Comparison of ENCODE assay signal across 8 cellular contexts in the genomic region with DNA sequence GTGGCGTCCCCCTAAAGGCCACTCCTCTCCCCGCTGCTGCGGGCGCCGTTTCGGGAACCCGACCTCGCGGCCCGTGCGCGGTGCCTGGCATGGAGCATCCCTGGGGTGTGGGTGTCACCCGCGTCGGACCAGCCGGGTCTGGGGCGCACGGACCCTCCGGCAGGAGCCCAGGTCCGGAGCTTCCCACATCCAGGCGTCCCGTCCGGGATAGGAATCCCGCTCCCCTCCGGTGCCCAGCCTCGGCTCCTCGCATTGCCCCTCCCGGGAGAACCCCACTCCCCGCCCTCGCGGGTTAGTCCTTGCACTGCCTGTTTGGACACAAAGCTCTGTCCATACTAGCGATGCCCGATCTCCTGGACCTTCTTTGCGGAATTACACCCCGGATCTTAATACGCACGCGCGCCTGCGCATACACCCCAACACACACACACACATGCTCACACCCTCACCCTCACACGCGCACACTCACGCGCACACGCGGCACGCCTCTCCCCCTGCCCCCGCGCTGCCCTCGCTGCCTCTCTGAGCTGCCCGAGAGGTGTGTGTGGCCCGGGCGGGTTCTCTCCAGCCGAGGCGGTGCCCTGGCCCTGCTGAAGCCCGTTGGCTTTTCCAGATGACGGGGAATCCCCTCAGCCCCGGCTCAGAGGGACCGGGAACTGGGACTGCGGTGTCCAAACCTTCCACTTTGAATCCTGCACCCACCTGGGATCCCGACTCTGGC. TPM values are rescaled to one million over a fixed set of nuclear protein-coding genes. Genes with fewer than 3 reads are reported as not detected.
DNase-seq lines count a peak whose midpoint lies in the region; ATAC-seq and TF ChIP-seq lines count a peak whose summit lies in the region.

No MANE protein-coding gene starts in this region.

- H3K4me1 ChIP-seq in DND-41 (ENCODE audit: insufficient read depth, low read length): peaks cover 18% of the 10 kb centered on the region
- peaks cover 54% of the 10 kb centered on the region for H3K4me1 ChIP-seq in Karpas-422 (ENCODE audit: low read length)
- no peaks in the 10 kb centered on the region for H3K4me1 ChIP-seq in breast epithelium
- peaks cover 5% of the 10 kb centered on the region for H3K4me1 ChIP-seq in iPS-20b (ENCODE audit: insufficient read depth, low read length)
- H3K4me1 ChIP-seq in skeletal muscle satellite cell (ENCODE audit: control insufficient read depth, insufficient read depth, low read length): peaks cover 4% of the 10 kb centered on the region

- H3K36me3 ChIP-seq in DND-41 (ENCODE audit: insufficient read depth, low read length) (no peaks in the 10 kb centered on the region), Karpas-422 (ENCODE audit: insufficient read depth, low read length) (no peaks in the 10 kb centered on the region), breast epithelium (no peaks in the 10 kb centered on the region), iPS-20b (ENCODE audit: insufficient read depth, low read depth, low read length) (no peaks in the 10 kb centered on the region), skeletal muscle satellite cell (ENCODE audit: insufficient read depth, low read length) (no peaks in the 10 kb centered on the region)

- H3K9me2 ChIP-seq in Karpas-422 (replicated peaks; ENCODE audit: insufficient read depth, low read length): no peaks in the 10 kb centered on the region

- DNase-seq in DND-41 (no peak), Karpas-422 (peak; percentile 90), UCSD-AML1 (lab: John Stamatoyannopoulos, UW; ENCODE audit: unreplicated experiment) (peak; percentile 30), breast epithelium (ENCODE audit: low spot score in 2 of 2) (peak; percentile 50 to 59), cerebellar nuclear complex (lab: John Stamatoyannopoulos, UW) (no peak)

- no peak for TF ChIP-seq POLR2A in breast epithelium (IDR thresholded peaks at IDR 0.05)

- no peaks in the 10 kb centered on the region for H3K27me3 ChIP-seq in DND-41 (ENCODE audit: insufficient read depth, low read length, poor library complexity)
- H3K27me3 ChIP-seq in Karpas-422 (ENCODE audit: low read length): no peaks in the 10 kb centered on the region
- no peaks in the 10 kb centered on the region for H3K27me3 ChIP-seq in breast epithelium
- H3K27me3 ChIP-seq in iPS-20b (ENCODE audit: insufficient read depth, low read length): peaks cover 36% of the 10 kb centered on the region
- no peaks in the 10 kb centered on the region for H3K27me3 ChIP-seq in skeletal muscle satellite cell (ENCODE audit: control insufficient read depth, insufficient read depth, low read length)

- intact Hi-C loops in breast epithelium (cut with DNase I; ENCODE audit: low total_unique reads): no loop called here

- TF ChIP-seq CTCF in DND-41 (IDR thresholded peaks at IDR 0.05; ENCODE audit: borderline replicate concordance, extremely low read depth, low read length, poor library complexity, severe bottlenecking) (no peak), breast epithelium (IDR thresholded peaks at IDR 0.05) (peak in 1 of 3 donors; percentile 18)

- H4K20me1 ChIP-seq in DND-41 (ENCODE audit: insufficient read depth, low read length) (no peaks in the 10 kb centered on the region), Karpas-422 (ENCODE audit: insufficient read depth, low read depth, low read length) (no peaks in the 10 kb centered on the region)

- H3K4me3 ChIP-seq in DND-41 (ENCODE audit: low read depth in 1 of 2, low read length in 2 of 2) (peak overlapping the region in 1 of 2 experiments; percentile 78; a peak in 2 of 4 replicates), Karpas-422 (ENCODE audit: low read length) (peak overlapping the region; percentile 92), breast epithelium (peak overlapping the region; percentile 85 to 99 (median 91)), iPS-20b (ENCODE audit: low read length) (peak overlapping the region; percentile 91), skeletal muscle satellite cell (ENCODE audit: low read length) (peak overlapping the region; percentile 97)

- H3K79me2 ChIP-seq in DND-41 (ENCODE audit: insufficient read depth, low read length) (no peaks in the 10 kb centered on the region), Karpas-422 (ENCODE audit: low read length) (peaks cover 53% of the 10 kb centered on the region)

- ATAC-seq in DND-41 (ENCODE audit: insufficient read depth, low read depth) (no peak), GM21717 (IDR thresholded peaks at IDR 0.05; ENCODE audit: unreplicated experiment) (peak; percentile 9)

- H3K27ac ChIP-seq in DND-41 (ENCODE audit: low read length) (no peak overlapping the region), Karpas-422 (ENCODE audit: low read length) (peak overlapping the region; percentile 82), breast epithelium (peak overlapping the region; percentile 92 to 94), iPS-20b (ENCODE audit: low read length) (no peak overlapping the region)

- H3K9me3 ChIP-seq in DND-41 (ENCODE audit: insufficient read depth, low read length, severe bottlenecking) (no peaks in the 10 kb centered on the region), Karpas-422 (ENCODE audit: low read length) (no peaks in the 10 kb centered on the region), breast epithelium (no peaks in the 10 kb centered on the region), iPS-20b (ENCODE audit: insufficient read depth, low read depth, low read length) (no peaks in the 10 kb centered on the region), skeletal muscle satellite cell (replicated peaks; ENCODE audit: low read length) (no peaks in the 10 kb centered on the region)

- H3K9ac ChIP-seq in DND-41 (ENCODE audit: low read depth, low read length) (peak overlapping the region; percentile 68; the same call in 1 of the 2 replicates), Karpas-422 (ENCODE audit: low read length) (peak overlapping the region; percentile 96), iPS-20b (ENCODE audit: low read depth, low read length) (peak overlapping the region; percentile 45; the same call in 1 of the 2 replicates), skeletal muscle satellite cell (ENCODE audit: low read depth, low read length) (peak overlapping the region; percentile 90)

- peak overlapping the region; percentile 56 for H2AFZ ChIP-seq in DND-41 (ENCODE audit: low read depth, low read length)
- peak overlapping the region; percentile 47; the same call in 1 of the 2 replicates for H2AFZ ChIP-seq in Karpas-422 (ENCODE audit: low read length)

- peak overlapping the region; percentile 90 for H3K4me2 ChIP-seq in DND-41 (ENCODE audit: insufficient read depth, low read length)
- H3K4me2 ChIP-seq in Karpas-422 (ENCODE audit: low read depth, low read length, poor library complexity, severe bottlenecking): peak overlapping the region; percentile 92
- H3K4me2 ChIP-seq in skeletal muscle satellite cell (ENCODE audit: low read length): peak overlapping the region; percentile 100

RNA-seq across cellular contexts. Expression of gene MTURN, which starts 0.9 kb away (rescaled TPM):
- 80.2 and 89.4 TPM in 2 replicates for total RNA-seq in Karpas-422 (2014; rRNA removed; shearing (Covaris generic); ENCODE audit: low replicate concordance)
- 100 to 1,000 TPM in 1 of 3 donors, 10 to 100 TPM in 2; 56.0 to 199 (median 62.5) TPM for total RNA-seq in breast epithelium
- 10.4 and 19.7 TPM in 2 replicates for total RNA-seq in skeletal muscle satellite cell (2012; rRNA removed)

Comparison
In these comparisons a context has a peak if more than half of its experiments do, and no peak if none do; other contexts are left out.
1. DNase-seq: peak in Karpas-422 (single experiment), UCSD-AML1 (single experiment) and breast epithelium (2 of 2); none in DND-41 (single experiment) and cerebellar nuclear complex (0 of 2).
2. H3K27ac ChIP-seq: peak in Karpas-422 (single experiment) and breast epithelium (2 of 2); none in DND-41 (single experiment) and iPS-20b (single experiment).
3. H3K9ac ChIP-seq: peak in every context shown above with its lines; median percentile 96 in Karpas-422; 90 in skeletal muscle satellite cell; 68 in DND-41; 45 in iPS-20b.
4. Peak in every context shown above with its lines, with median percentiles within 50 percentile points of each other: H3K4me2 ChIP-seq.